Comparison of ENCODE assay signal across 7 cellular contexts in the genomic region with DNA sequence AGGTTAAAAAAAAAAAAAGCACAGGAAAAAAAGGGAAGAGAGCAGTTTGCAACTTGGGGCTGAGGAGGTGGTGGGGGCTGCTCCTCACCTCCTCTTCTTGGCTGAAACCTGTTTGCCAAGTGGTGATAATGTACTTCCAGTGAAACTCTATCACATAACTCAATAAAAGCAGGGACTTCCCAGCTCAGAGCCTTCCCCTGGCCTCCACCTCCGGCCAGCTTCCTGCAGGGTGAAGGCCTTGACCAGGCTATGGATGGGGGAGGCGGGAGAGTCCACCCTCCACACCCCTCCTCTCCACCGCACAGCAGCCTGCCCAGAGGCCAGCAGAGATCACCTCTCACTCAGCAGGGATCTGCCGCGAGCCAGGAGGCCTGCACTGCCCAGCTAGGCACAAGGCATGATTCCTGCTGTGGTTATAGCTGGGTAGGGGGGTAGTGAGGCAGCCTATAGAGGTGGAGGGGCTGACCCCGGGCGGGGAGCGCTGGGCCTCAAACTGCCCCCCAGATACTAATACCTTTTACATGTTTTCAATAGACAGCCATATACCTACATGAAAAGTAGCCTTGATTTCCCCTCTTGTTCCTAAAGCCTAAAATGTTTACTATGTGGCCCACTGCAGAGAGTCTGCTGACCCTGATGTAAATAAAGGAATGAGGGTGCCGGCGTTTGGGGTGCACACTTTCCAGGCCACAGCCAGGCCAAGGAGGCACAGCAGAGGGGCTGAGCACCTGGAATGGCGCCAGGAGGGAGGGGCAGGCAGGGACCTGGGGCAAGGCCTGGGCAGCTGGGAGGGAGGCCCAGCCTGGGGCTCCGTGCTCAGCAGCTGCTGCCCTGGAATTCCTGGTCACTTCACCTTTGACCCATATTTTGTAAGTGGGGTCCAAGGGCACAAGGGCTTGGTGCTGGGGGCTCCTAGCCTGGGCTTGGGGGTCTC. TPM values are rescaled to one million over a fixed set of nuclear protein-coding genes. Genes with fewer than 3 reads are reported as not detected.
A peak's percentile ranks its signal among the peaks of the same experiment; 100 is the strongest.
DNase-seq lines count a peak whose midpoint lies in the region; ATAC-seq lines count a peak whose summit lies in the region.

No MANE protein-coding gene starts in this region.

- H3K4me3 ChIP-seq in HUES48 (ENCODE audit: low read depth, low read length) (no peak overlapping the region), skeletal muscle tissue (ENCODE audit: low read length in 3 of 3) (peak overlapping the region in 1 of 3 donors; percentile 17)

- H3K27ac Mint-ChIP-seq in activated T-helper 17 cell treated with anti-CD3 and anti-CD28 coated beads, Interleukin-2, amount 50 U/mL, for 72 hours = peak overlapping the region; percentile 54
- H3K27ac Mint-ChIP-seq in immature natural killer cell = peak overlapping the region; percentile 83 to 93 (median 90)
- H3K27ac Mint-ChIP-seq in stimulated activated naive CD8-positive, alpha-beta T cell treated with anti-CD3 and anti-CD28 coated beads, Interleukin-15, amount 100 ng/mL, for 72 hours = no peak overlapping the region

- ATAC-seq in activated T-helper 17 cell treated with anti-CD3 and anti-CD28 coated beads, Interleukin-2, amount 50 U/mL, for 72 hours (replicated peaks) = no peak
- ATAC-seq in GM19351 (IDR thresholded peaks at IDR 0.05; ENCODE audit: unreplicated experiment) = no peak
- no peak for ATAC-seq in stimulated activated naive CD8-positive, alpha-beta T cell treated with anti-CD3 and anti-CD28 coated beads, Interleukin-15, amount 100 ng/mL, for 72 hours

- H3K9me3 Mint-ChIP-seq in activated T-helper 17 cell treated with anti-CD3 and anti-CD28 coated beads, Interleukin-2, amount 50 U/mL, for 72 hours = no peaks in the 10 kb centered on the region
- H3K9me3 Mint-ChIP-seq in immature natural killer cell = no peaks in the 10 kb centered on the region
- H3K9me3 Mint-ChIP-seq in stimulated activated naive CD8-positive, alpha-beta T cell treated with anti-CD3 and anti-CD28 coated beads, Interleukin-15, amount 100 ng/mL, for 72 hours = no peaks in the 10 kb centered on the region

- H3K27ac ChIP-seq in HUES48 (ENCODE audit: low read depth, low read length) (peak overlapping the region; percentile 49), skeletal muscle tissue (ENCODE audit: low read depth, low read length) (peak overlapping the region; percentile 69)

- H3K4me1 ChIP-seq in HUES48 (ENCODE audit: control insufficient read depth, insufficient read depth, low read length) = peaks cover 58% of the 10 kb centered on the region
- peaks cover 64 to 75% (median 72%) of the 10 kb centered on the region in 3 donors for H3K4me1 ChIP-seq in skeletal muscle tissue (ENCODE audit: control insufficient read depth in 3 of 3, insufficient read depth in 3 of 3, low read length in 3 of 3)

- no peak overlapping the region for H3K9ac ChIP-seq in HUES48 (ENCODE audit: low read depth, low read length)
- H3K9ac ChIP-seq in skeletal muscle tissue (ENCODE audit: low read depth in 1 of 3, low read length in 3 of 3) = peak overlapping the region; percentile 33 to 64 (median 45)

- H3K36me3 ChIP-seq in HUES48 (ENCODE audit: control insufficient read depth, insufficient read depth, low read length) (no peaks in the 10 kb centered on the region), skeletal muscle tissue (ENCODE audit: control insufficient read depth in 3 of 3, insufficient read depth in 3 of 3, low read length in 3 of 3) (peaks cover 0 to 3% (median 0%) of the 10 kb centered on the region in 3 donors)

- no peak overlapping the region for H3K4me3 Mint-ChIP-seq in activated T-helper 17 cell treated with anti-CD3 and anti-CD28 coated beads, Interleukin-2, amount 50 U/mL, for 72 hours
- peak overlapping the region in 2 of 5 donors; percentile 33 to 81 for H3K4me3 Mint-ChIP-seq in immature natural killer cell
- H3K4me3 Mint-ChIP-seq in stimulated activated naive CD8-positive, alpha-beta T cell treated with anti-CD3 and anti-CD28 coated beads, Interleukin-15, amount 100 ng/mL, for 72 hours = peak overlapping the region in 1 of 2 donors; percentile 73

- H3K4me1 Mint-ChIP-seq in activated T-helper 17 cell treated with anti-CD3 and anti-CD28 coated beads, Interleukin-2, amount 50 U/mL, for 72 hours = peaks cover 23% of the 10 kb centered on the region
- peaks cover 67 to 72% of the 10 kb centered on the region in 2 donors for H3K4me1 Mint-ChIP-seq in immature natural killer cell
- peaks cover 95% of the 10 kb centered on the region for H3K4me1 Mint-ChIP-seq in stimulated activated naive CD8-positive, alpha-beta T cell treated with anti-CD3 and anti-CD28 coated beads, Interleukin-15, amount 100 ng/mL, for 72 hours

- H3K27me3 ChIP-seq in HUES48 (ENCODE audit: control insufficient read depth, insufficient read depth, low read length) (no peaks in the 10 kb centered on the region), skeletal muscle tissue (ENCODE audit: control insufficient read depth in 3 of 3, insufficient read depth in 3 of 3, low read length in 3 of 3) (no peaks in the 10 kb centered on the region)

- H3K27me3 Mint-ChIP-seq in activated T-helper 17 cell treated with anti-CD3 and anti-CD28 coated beads, Interleukin-2, amount 50 U/mL, for 72 hours = no peaks in the 10 kb centered on the region
- peaks cover 0 to 11% (median 4%) of the 10 kb centered on the region in 3 donors for H3K27me3 Mint-ChIP-seq in immature natural killer cell (ENCODE audit: low read depth in 3 of 3)
- no peaks in the 10 kb centered on the region for H3K27me3 Mint-ChIP-seq in stimulated activated naive CD8-positive, alpha-beta T cell treated with anti-CD3 and anti-CD28 coated beads, Interleukin-15, amount 100 ng/mL, for 72 hours

- DNase-seq in immature natural killer cell (no peak), NCI-H526 treated with DMSO at 0.1 percent for 48 hours (lab: John Stamatoyannopoulos, UW) (no peak)
- DNase-seq in stimulated activated naive CD8-positive, alpha-beta T cell treated with anti-CD3 and anti-CD28 coated beads, Interleukin-15, amount 100 ng/mL, for 72 hours = no peak

- H3K36me3 Mint-ChIP-seq in activated T-helper 17 cell treated with anti-CD3 and anti-CD28 coated beads, Interleukin-2, amount 50 U/mL, for 72 hours (ENCODE audit: low read depth) = peaks cover 8% of the 10 kb centered on the region
- H3K36me3 Mint-ChIP-seq in immature natural killer cell = no peaks in the 10 kb centered on the region

- H3K9me3 ChIP-seq in HUES48 (ENCODE audit: control insufficient read depth, insufficient read depth, low read length) (no peaks in the 10 kb centered on the region), skeletal muscle tissue (ENCODE audit: control insufficient read depth in 3 of 3, low read length in 3 of 3) (no peaks in the 10 kb centered on the region)

RNA-seq across cellular contexts. Expression of gene ZNF787, which starts 10.3 kb away (rescaled TPM):
- 10 to 100 TPM; 27.8 to 33.2 TPM for total RNA-seq in activated T-helper 17 cell treated with anti-CD3 and anti-CD28 coated beads, Interleukin-2, amount 50 U/mL, for 72 hours
- 1 to 10 TPM in 2 of 3 donors, under 1 TPM in 1; 0.69 to 2.2 (median 1.5) TPM for polyA plus RNA-seq in immature natural killer cell
- 34.4 TPM for total RNA-seq in skeletal muscle tissue

RNA-seq across cellular contexts. Expression of gene ZNF444, which starts 30.3 kb away (rescaled TPM):
- total RNA-seq in activated T-helper 17 cell treated with anti-CD3 and anti-CD28 coated beads, Interleukin-2, amount 50 U/mL, for 72 hours = 10 to 100 TPM; 22.8 to 29.2 TPM
- polyA plus RNA-seq in immature natural killer cell = 10 to 100 TPM in 1 of 3 donors, 1 to 10 TPM in 2; 7.9 to 19.1 (median 9.0) TPM
- total RNA-seq in skeletal muscle tissue = 7.3 TPM

Comparison
In these comparisons a context has a peak if more than half of its experiments do, and no peak if none do; other contexts are left out.
1. H3K27ac Mint-ChIP-seq: peak in activated T-helper 17 cell treated with anti-CD3 and anti-CD28 coated beads, Interleukin-2, amount 50 U/mL, for 72 hours (single experiment) and immature natural killer cell (6 of 6); none in stimulated activated naive CD8-positive, alpha-beta T cell treated with anti-CD3 and anti-CD28 coated beads, Interleukin-15, amount 100 ng/mL, for 72 hours (0 of 2).